Comparison of ENCODE assay signal across 17 cellular contexts in the genomic region with DNA sequence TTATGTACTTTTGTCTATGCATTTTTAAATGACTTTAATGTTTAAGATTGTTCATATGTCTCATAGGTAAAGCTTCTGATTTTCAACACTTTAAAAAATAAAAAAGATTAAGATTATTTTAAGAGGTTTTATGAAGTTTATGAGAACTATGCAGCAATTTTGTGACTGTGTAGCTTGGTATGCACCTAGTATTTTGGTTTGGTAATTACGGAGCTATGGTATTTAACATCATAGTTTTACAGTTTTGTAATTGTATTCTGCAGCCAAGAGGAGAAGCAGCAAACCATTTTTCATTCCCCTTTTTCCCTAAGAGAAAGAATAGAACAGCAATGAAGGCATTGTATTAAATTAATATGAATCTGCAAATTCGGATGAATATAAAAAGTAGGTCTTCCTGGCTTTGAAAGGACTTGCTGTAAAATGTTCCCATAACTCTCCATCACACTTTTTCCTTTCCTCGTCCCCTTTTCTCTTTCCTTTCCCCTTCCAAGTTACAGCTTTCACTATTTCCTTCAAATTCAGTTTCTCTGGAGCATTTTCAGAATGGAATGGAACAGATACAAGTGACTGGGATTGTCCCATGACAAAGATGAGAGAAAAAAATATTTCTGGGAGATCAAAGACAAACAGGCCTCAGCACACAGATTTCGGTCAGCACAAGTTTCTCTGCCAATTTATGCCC. TPM values are rescaled to one million over a fixed set of nuclear protein-coding genes. Genes with fewer than 3 reads are reported as not detected.
DNase-seq lines count a peak whose midpoint lies in the region; ATAC-seq, FAIRE-seq and TF ChIP-seq lines count a peak whose summit lies in the region.
"Had no signal": no experiment of that assay in that cellular context is flagged by ENCODE, and none has a peak within 500 bp of the region (broad histone marks: within the 10 kb centered on the region; RNA-seq: fewer than 3 reads in every experiment).

No MANE protein-coding gene starts in this region.

- no peak overlapping the region for H2AFZ ChIP-seq in hepatocyte

- intact Hi-C loops in left colon (cut with DNase I, micrococcal nuclease), result no loop called here

- H3K27me3 ChIP-seq in skeletal muscle tissue (ENCODE audit: control insufficient read depth in 3 of 3, insufficient read depth in 3 of 3, low read length in 3 of 3) (no peaks in the 10 kb centered on the region), hepatocyte (no peaks in the 10 kb centered on the region)

- H3K9ac ChIP-seq in skeletal muscle tissue (ENCODE audit: low read depth in 1 of 3, low read length in 3 of 3), result peak overlapping the region in 1 of 3 donors; percentile 8

- no peak for TF ChIP-seq CTCF in fibroblast of villous mesenchyme (IDR thresholded peaks at IDR 0.05; ENCODE audit: insufficient read depth, low read depth, low read length)
- no peak for TF ChIP-seq CTCF in hepatocyte (IDR thresholded peaks at IDR 0.05; ENCODE audit: poor library complexity)

- H3K4me2 ChIP-seq in hepatocyte, result no peak overlapping the region

- H3K4me3 ChIP-seq in fibroblast of villous mesenchyme (ENCODE audit: low read depth, low read length) (no peak overlapping the region), skeletal muscle tissue (ENCODE audit: low read length in 3 of 3) (no peak overlapping the region), hepatocyte (no peak overlapping the region)

- no peaks in the 10 kb centered on the region for H4K20me1 ChIP-seq in hepatocyte (ENCODE audit: insufficient read depth, poor library complexity, severe bottlenecking)

- H3K9me2 ChIP-seq in hepatocyte (replicated peaks; ENCODE audit: insufficient read depth), result no peaks in the 10 kb centered on the region

- H3K27ac ChIP-seq in skeletal muscle tissue (ENCODE audit: low read depth, low read length) (peak overlapping the region; percentile 73), hepatocyte (no peak overlapping the region)

- ATAC-seq in SK-N-SH treated with all-trans-retinoic acid at 6 μM for 48 hours (0 out of 3 replicates have a peak, but pooled peaks have one; percentile 24), left colon (no peak)
- ATAC-seq: CD8-positive, alpha-beta T cell had no signal

- DNase-seq in Daoy (ENCODE audit: low read depth), result peak; percentile 20
- DNase-seq in fibroblast of villous mesenchyme (ENCODE audit: low read depth), result peak; percentile 26
- no peak for DNase-seq in GM19239 (ENCODE audit: insufficient read length, low spot score)
- no peak for DNase-seq in MV-4-11 (lab: John Stamatoyannopoulos, UW)
- no peak for DNase-seq in hepatocyte (ENCODE audit: low spot score)
- no peak for DNase-seq in left colon
- DNase-seq: activated CD4-positive, alpha-beta T cell treated with anti-CD3 and anti-CD28 coated beads, Interleukin-2, amount 10 ng/mL, durations not matched to agents 7 days and 5 days; CD8-positive, alpha-beta T cell; mesendoderm; NCI-H146; NCI-H69; RPMI8226; stimulated activated CD4-positive, alpha-beta T cell treated with anti-CD3 and anti-CD28 coated beads, Interleukin-4, amount 100 ng/mL, for 1 hour; stimulated activated naive CD4-positive, alpha-beta T cell had no signal

- H3K36me3 ChIP-seq in skeletal muscle tissue (ENCODE audit: control insufficient read depth in 3 of 3, insufficient read depth in 3 of 3, low read length in 3 of 3) (no peaks in the 10 kb centered on the region), hepatocyte (replicated peaks; ENCODE audit: insufficient read depth, low read depth) (no peaks in the 10 kb centered on the region)

- H3K4me1 ChIP-seq in skeletal muscle tissue (ENCODE audit: control insufficient read depth in 3 of 3, insufficient read depth in 3 of 3, low read length in 3 of 3) (peaks cover 18 to 37% (median 22%) of the 10 kb centered on the region in 3 donors), hepatocyte (ENCODE audit: insufficient read depth) (no peaks in the 10 kb centered on the region)

- no peaks in the 10 kb centered on the region for H3K9me3 ChIP-seq in skeletal muscle tissue (ENCODE audit: control insufficient read depth in 3 of 3, low read length in 3 of 3)
- no peaks in the 10 kb centered on the region for H3K9me3 ChIP-seq in hepatocyte (ENCODE audit: low read depth)

- no peak for FAIRE-seq in GM19239 (lab: Jason Lieb, UNC)

- WGBS in hepatocyte (ENCODE audit: low lambda C conversion rate, missing lambda C conversion rate), result 75% methylated on average over 4 of the region's 4 CpGs

- no peaks in the 10 kb centered on the region for H3K79me2 ChIP-seq in hepatocyte

TF ChIP-seq in SK-N-SH treated with all-trans-retinoic acid at 6 μM for 48 hours, 23 proteins besides CTCF, POLR2A, EP300 and RAD21:
- TF ChIP-seq SNAI2 (CRISPR knock-in tag; IDR thresholded peaks at IDR 0.05) (no peak), ISL1 (CRISPR knock-in tag; IDR thresholded peaks at IDR 0.05) (no peak), ZNF565 (CRISPR knock-in tag; conservative IDR thresholded peaks at IDR 0.05; ENCODE audit: low read depth) (no peak), ZFP3 (CRISPR knock-in tag; IDR thresholded peaks at IDR 0.05) (no peak), ZC3H10 (CRISPR knock-in tag; IDR thresholded peaks at IDR 0.05) (no peak), BACH2 (CRISPR knock-in tag; IDR thresholded peaks at IDR 0.05; ENCODE audit: borderline replicate concordance) (no peak), TCF4 (CRISPR knock-in tag; IDR thresholded peaks at IDR 0.05; ENCODE audit: borderline replicate concordance) (no peak)
- TF ChIP-seq, protein P1, sequence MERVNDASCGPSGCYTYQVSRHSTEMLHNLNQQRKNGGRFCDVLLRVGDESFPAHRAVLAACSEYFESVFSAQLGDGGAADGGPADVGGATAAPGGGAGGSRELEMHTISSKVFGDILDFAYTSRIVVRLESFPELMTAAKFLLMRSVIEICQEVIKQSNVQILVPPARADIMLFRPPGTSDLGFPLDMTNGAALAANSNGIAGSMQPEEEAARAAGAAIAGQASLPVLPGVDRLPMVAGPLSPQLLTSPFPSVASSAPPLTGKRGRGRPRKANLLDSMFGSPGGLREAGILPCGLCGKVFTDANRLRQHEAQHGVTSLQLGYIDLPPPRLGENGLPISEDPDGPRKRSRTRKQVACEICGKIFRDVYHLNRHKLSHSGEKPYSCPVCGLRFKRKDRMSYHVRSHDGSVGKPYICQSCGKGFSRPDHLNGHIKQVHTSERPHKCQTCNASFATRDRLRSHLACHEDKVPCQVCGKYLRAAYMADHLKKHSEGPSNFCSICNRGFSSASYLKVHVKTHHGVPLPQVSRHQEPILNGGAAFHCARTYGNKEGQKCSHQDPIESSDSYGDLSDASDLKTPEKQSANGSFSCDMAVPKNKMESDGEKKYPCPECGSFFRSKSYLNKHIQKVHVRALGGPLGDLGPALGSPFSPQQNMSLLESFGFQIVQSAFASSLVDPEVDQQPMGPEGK (CRISPR knock-in tag; IDR thresholded peaks at IDR 0.05; ENCODE audit: borderline replicate concordance), result no peak

RNA-seq across cellular contexts. Expression of a gene that starts 26.0 kb away (rescaled TPM):
- 2.1 and 2.2 TPM in 2 replicates for total RNA-seq in Daoy (2014; rRNA removed; shearing (Covaris generic))
- total RNA-seq in fibroblast of villous mesenchyme, result 1.7 and 4.5 TPM in 2 replicates
- 41.2 TPM for total RNA-seq in skeletal muscle tissue
- 70.8 and 77.5 TPM in 2 replicates for total RNA-seq in hepatocyte
- 24.5 and 26.5 TPM in 2 replicates for polyA plus RNA-seq in hepatocyte
- total RNA-seq in left colon, result 1 to 10 TPM; 1.3 to 1.4 TPM
- total RNA-seq: activated CD4-positive, alpha-beta T cell treated with anti-CD3 and anti-CD28 coated beads, Interleukin-2, amount 10 ng/mL, durations not matched to agents 7 days and 5 days; activated T-helper 2 cell treated with anti-CD3 and anti-CD28 coated beads, Interferon-gamma antibody, Interleukin-2, Interleukin-4, amounts not matched to agents 10 μg/mL and 5 μg/mL and 100 μg/mL, durations not matched to agents 14 hours and 24 hours and 36 hours; CD8-positive, alpha-beta T cell had no signal

Comparison
In these comparisons a context has a peak if more than half of its experiments do, and no peak if none do; other contexts are left out.
1. DNase-seq: peak in Daoy (single experiment) and fibroblast of villous mesenchyme (single experiment); none in GM19239 (single experiment), MV-4-11 (single experiment), hepatocyte (single experiment) and left colon (0 of 2).